Comparison of ENCODE assay signal across 23 cellular contexts in genomic region chr3:22671848-22672247, GRCh38.
"Had no signal": no experiment of that assay in that cellular context is flagged by ENCODE, and none has a peak within 500 bp of the region (broad histone marks: within the 10 kb centered on the region; RNA-seq: fewer than 3 reads in every experiment).

No MANE protein-coding gene starts in this region.

- H3K4me1 Mint-ChIP-seq: neural progenitor cell had no signal

- H3K27ac ChIP-seq: esophagus squamous epithelium, hepatocyte, left ventricle myocardium inferior, lower lobe of right lung, neural progenitor cell, pancreas, stomach, thoracic aorta, transverse colon had no signal

- H3K27me3 ChIP-seq: esophagus squamous epithelium, hepatocyte, neural progenitor cell, pancreas, stomach, transverse colon had no signal

- H3K4me3 Mint-ChIP-seq: dendritic cell treated with granulocyte-macrophage colony-stimulating factor and Interleukin-4, amounts not matched to agents 40 ng/mL and 50 ng/mL, for 4 days; natural killer cell treated with Interleukin-12 subunit alpha and Interleukin-12 subunit beta and Interleukin-15 and Interleukin-18, amount 100 ng/mL, for 72 hours; neural progenitor cell had no signal

- H3K79me2 ChIP-seq: hepatocyte had no signal

- H3K9me3 Mint-ChIP-seq: dendritic cell treated with granulocyte-macrophage colony-stimulating factor and Interleukin-4, amounts not matched to agents 40 ng/mL and 50 ng/mL, for 4 days; natural killer cell treated with Interleukin-12 subunit alpha and Interleukin-12 subunit beta and Interleukin-15 and Interleukin-18, amount 100 ng/mL, for 72 hours had no signal

- H3K9me3 ChIP-seq: esophagus squamous epithelium, lower lobe of right lung, pancreas, thoracic aorta, transverse colon had no signal

- H3K36me3 Mint-ChIP-seq: natural killer cell treated with Interleukin-12 subunit alpha and Interleukin-12 subunit beta and Interleukin-15 and Interleukin-18, amount 100 ng/mL, for 72 hours; neural progenitor cell had no signal

- H3K27ac Mint-ChIP-seq: dendritic cell treated with granulocyte-macrophage colony-stimulating factor and Interleukin-4, amounts not matched to agents 40 ng/mL and 50 ng/mL, for 4 days; natural killer cell treated with Interleukin-12 subunit alpha and Interleukin-12 subunit beta and Interleukin-15 and Interleukin-18, amount 100 ng/mL, for 72 hours; neural progenitor cell; progenitor cell of endocrine pancreas had no signal

- H2AFZ ChIP-seq: hepatocyte, neural progenitor cell had no signal

- H3K4me3 ChIP-seq: esophagus squamous epithelium, hepatocyte, left ventricle myocardium inferior, lower lobe of right lung, neural progenitor cell, pancreas, stomach, thoracic aorta, transverse colon had no signal

- H3K36me3 ChIP-seq: esophagus squamous epithelium, left ventricle myocardium inferior, lower lobe of right lung, neural progenitor cell, pancreas, stomach, thoracic aorta, transverse colon had no signal

- H3K4me2 ChIP-seq: hepatocyte, neural progenitor cell had no signal

- ATAC-seq: left cardiac atrium; lower lobe of right lung; natural killer cell treated with Interleukin-12 subunit alpha and Interleukin-12 subunit beta and Interleukin-15 and Interleukin-18, amount 100 ng/mL, for 72 hours; pancreas; right cardiac atrium had no signal

- H3K4me1 ChIP-seq: esophagus squamous epithelium, left ventricle myocardium inferior, lower lobe of right lung, neural progenitor cell, pancreas, stomach, transverse colon had no signal

- H3K9ac ChIP-seq: neural progenitor cell had no signal

- DNase-seq: esophagus squamous epithelium; foreskin fibroblast; kidney; left cardiac atrium; left ventricle myocardium inferior; lower lobe of right lung; mesenchymal stem cell; midbrain; nucleus accumbens; pancreas; right cardiac atrium; small intestine; stimulated activated CD4-positive, alpha-beta T cell treated with anti-CD3 and anti-CD28 coated beads, Interleukin-12 subunit alpha, Interleukin-12 subunit beta, amount 100 ng/mL, for 4 hours; stimulated activated naive CD4-positive, alpha-beta T cell; stomach; substantia nigra; transverse colon had no signal

- H3K27me3 Mint-ChIP-seq: dendritic cell treated with granulocyte-macrophage colony-stimulating factor and Interleukin-4, amounts not matched to agents 40 ng/mL and 50 ng/mL, for 4 days; natural killer cell treated with Interleukin-12 subunit alpha and Interleukin-12 subunit beta and Interleukin-15 and Interleukin-18, amount 100 ng/mL, for 72 hours; progenitor cell of endocrine pancreas had no signal
